In genomic region chr3:52078781-52079560, GRCh38 we compare ENCODE assay signal across 19 cellular contexts. TPM values are rescaled to one million over a fixed set of nuclear protein-coding genes. Genes with fewer than 3 reads are reported as not detected.
DNase-seq lines count a peak whose midpoint lies in the region; ATAC-seq and TF ChIP-seq lines count a peak whose summit lies in the region.
"Had no signal": no experiment of that assay in that cellular context is flagged by ENCODE, and none has a peak within 500 bp of the region (broad histone marks: within the 10 kb centered on the region; RNA-seq: fewer than 3 reads in every experiment).

No MANE protein-coding gene starts in this region.

- no peak overlapping the region for H3K4me3 ChIP-seq in CD4-positive, CD25-positive, alpha-beta regulatory T cell (ENCODE audit: low read depth, low read length)
- H3K4me3 ChIP-seq in IMR-90 (ENCODE audit: insufficient read depth, low read depth, low read length) (no peak overlapping the region), hepatocyte (no peak overlapping the region), osteoblast (ENCODE audit: insufficient read depth, low read length) (no peak overlapping the region)
- H3K4me3 ChIP-seq: Peyer's patch had no signal

- H2BK120ac ChIP-seq in IMR-90 (ENCODE audit: low read depth, low read length), result no peak overlapping the region

- H4K20me1 ChIP-seq in IMR-90 (ENCODE audit: insufficient read depth, low read length) (no peaks in the 10 kb centered on the region), hepatocyte (ENCODE audit: insufficient read depth, poor library complexity, severe bottlenecking) (no peaks in the 10 kb centered on the region), osteoblast (ENCODE audit: insufficient read depth, low read length) (no peaks in the 10 kb centered on the region)

- BruUV-seq in IMR-90 (replicated peaks; lab: Mats Ljungman, UMichigan), result no TSS peak

- no peak overlapping the region for H4K8ac ChIP-seq in IMR-90 (ENCODE audit: low read depth in 2 of 2, low read length in 2 of 2)

- CTCF ChIA-PET in IMR-90 (lab: Yijun Ruan, JAX), result interaction anchor here (0.7 kb wide), 1 partner anchor 1738 kb away, joined by 3 read pairs; no protein-coding TSS in a partner anchor

- no peaks in the 10 kb centered on the region for H3K9me3 ChIP-seq in CD4-positive, CD25-positive, alpha-beta regulatory T cell (ENCODE audit: control insufficient read depth in 2 of 2, low read length in 2 of 2)
- no peaks in the 10 kb centered on the region for H3K9me3 ChIP-seq in IMR-90 (ENCODE audit: control insufficient read depth, insufficient read depth, low read length)
- H3K9me3 ChIP-seq in hepatocyte (ENCODE audit: low read depth), result no peaks in the 10 kb centered on the region
- no peaks in the 10 kb centered on the region for H3K9me3 ChIP-seq in osteoblast (ENCODE audit: low read depth, low read length)
- H3K9me3 ChIP-seq: Peyer's patch had no signal

- H3K27me3 ChIP-seq in CD4-positive, CD25-positive, alpha-beta regulatory T cell (ENCODE audit: control insufficient read depth, insufficient read depth, low read length), result no peaks in the 10 kb centered on the region
- H3K27me3 ChIP-seq in IMR-90 (ENCODE audit: control insufficient read depth, insufficient read depth, low read length) (no peaks in the 10 kb centered on the region), hepatocyte (no peaks in the 10 kb centered on the region), osteoblast (ENCODE audit: insufficient read depth, low read length) (no peaks in the 10 kb centered on the region)
- H3K27me3 ChIP-seq: Peyer's patch had no signal

- no peaks in the 10 kb centered on the region for H3K36me3 ChIP-seq in CD4-positive, CD25-positive, alpha-beta regulatory T cell (ENCODE audit: control insufficient read depth, insufficient read depth, low read length)
- H3K36me3 ChIP-seq in IMR-90 (ENCODE audit: control insufficient read depth, insufficient read depth, low read length) (peaks cover 3% of the 10 kb centered on the region; the same call in 1 of the 2 replicates), hepatocyte (replicated peaks; ENCODE audit: insufficient read depth, low read depth) (no peaks in the 10 kb centered on the region), osteoblast (ENCODE audit: insufficient read depth, low read length) (no peaks in the 10 kb centered on the region)
- H3K36me3 ChIP-seq: Peyer's patch had no signal

- H2BK15ac ChIP-seq in IMR-90 (ENCODE audit: low read depth, low read length), result no peak overlapping the region

- peak overlapping the region in 2 of 3 donors; percentile 11 to 34 for H3K27ac Mint-ChIP-seq in CD4-positive, CD25-positive, alpha-beta regulatory T cell
- H3K27ac Mint-ChIP-seq in stimulated activated naive CD8-positive, alpha-beta T cell treated with anti-CD3 and anti-CD28 coated beads, Interleukin-15, amount 100 ng/mL, for 72 hours, result peak overlapping the region in 1 of 2 donors; percentile 83
- H3K27ac Mint-ChIP-seq in activated naive CD4-positive, alpha-beta T cell treated with anti-CD3 and anti-CD28 coated beads, Interleukin-2, amount 50 U/mL, for 72 hours, result no peak overlapping the region

- H3K4me1 Mint-ChIP-seq in CD4-positive, CD25-positive, alpha-beta regulatory T cell, result no peaks in the 10 kb centered on the region
- no peaks in the 10 kb centered on the region for H3K4me1 Mint-ChIP-seq in stimulated activated naive CD8-positive, alpha-beta T cell treated with anti-CD3 and anti-CD28 coated beads, Interleukin-15, amount 100 ng/mL, for 72 hours
- H3K4me1 Mint-ChIP-seq: CD4-positive, alpha-beta memory T cell had no signal

- no peak for DNase-seq in CD4-positive, CD25-positive, alpha-beta regulatory T cell
- DNase-seq in IMR-90 (no peak), hepatocyte (ENCODE audit: low spot score) (no peak), osteoblast (ENCODE audit: insufficient read length, low spot score, missing footprints) (peak; percentile 38), superior temporal gyrus (ENCODE audit: extremely low spot score) (no peak)
- DNase-seq in stimulated activated naive CD8-positive, alpha-beta T cell treated with anti-CD3 and anti-CD28 coated beads, Interleukin-15, amount 100 ng/mL, for 72 hours, result no peak
- no peak for DNase-seq in activated naive CD4-positive, alpha-beta T cell treated with anti-CD3 and anti-CD28 coated beads, Interleukin-2, amount 50 U/mL, for 72 hours (ENCODE audit: low spot score in 2 of 2)
- DNase-seq: CD4-positive, alpha-beta memory T cell; DND-41; GOT3; Karpas-422; MV-4-11; NCI-H1105 treated with DMSO at 0.1 percent for 48 hours; NCI-H2029 treated with DMSO at 0.1 percent for 48 hours; NCI-H2171; NCI-H524 treated with DMSO at 0.1 percent for 48 hours; NCI-H82; Peyer's patch had no signal

- no peak overlapping the region for H3K4me3 Mint-ChIP-seq in CD4-positive, CD25-positive, alpha-beta regulatory T cell
- H3K4me3 Mint-ChIP-seq in stimulated activated naive CD8-positive, alpha-beta T cell treated with anti-CD3 and anti-CD28 coated beads, Interleukin-15, amount 100 ng/mL, for 72 hours, result no peak overlapping the region
- H3K4me3 Mint-ChIP-seq: CD4-positive, alpha-beta memory T cell had no signal

- H3K4me2 ChIP-seq in IMR-90 (ENCODE audit: low read depth, low read length), result no peak overlapping the region
- H3K4me2 ChIP-seq in hepatocyte, result no peak overlapping the region
- H3K4me2 ChIP-seq in osteoblast (ENCODE audit: insufficient read depth, low read length), result no peak overlapping the region

- TF ChIP-seq CTCF in IMR-90 (conservative IDR thresholded peaks at IDR 0.05; ENCODE audit: low read depth, low read length) (no peak), hepatocyte (IDR thresholded peaks at IDR 0.05; ENCODE audit: poor library complexity) (no peak), osteoblast (IDR thresholded peaks at IDR 0.05; ENCODE audit: extremely low read depth, low read depth, low read length) (no peak)

- H3K56ac ChIP-seq in IMR-90 (ENCODE audit: extremely low read depth, insufficient read depth, low read length), result no peak overlapping the region

- TF ChIP-seq POLR2A in IMR-90 (IDR thresholded peaks at IDR 0.05; ENCODE audit: low read depth, low read length), result no peak

- no peak overlapping the region for H4K5ac ChIP-seq in IMR-90 (ENCODE audit: low read depth, low read length)

- no peak overlapping the region for H2BK5ac ChIP-seq in IMR-90 (ENCODE audit: low read depth, low read length, poor library complexity, severe bottlenecking)

- no peaks in the 10 kb centered on the region for H3K79me1 ChIP-seq in IMR-90 (ENCODE audit: low read depth in 1 of 2, low read length in 2 of 2)

- no peak overlapping the region for H3K23ac ChIP-seq in IMR-90 (ENCODE audit: low read depth, low read length)

- ATAC-seq in CD4-positive, CD25-positive, alpha-beta regulatory T cell (ENCODE audit: low read depth in 2 of 2), result no peak
- no peak for ATAC-seq in IMR-90 (ENCODE audit: low read depth)
- ATAC-seq in stimulated activated naive CD8-positive, alpha-beta T cell treated with anti-CD3 and anti-CD28 coated beads, Interleukin-15, amount 100 ng/mL, for 72 hours, result no peak
- ATAC-seq in activated naive CD4-positive, alpha-beta T cell treated with anti-CD3 and anti-CD28 coated beads, Interleukin-2, amount 50 U/mL, for 72 hours, result no peak
- ATAC-seq: HCT116 had no signal

- H4K91ac ChIP-seq in IMR-90 (ENCODE audit: insufficient read depth, low read depth, low read length), result no peak overlapping the region

- no peaks in the 10 kb centered on the region for H3K9me3 Mint-ChIP-seq in CD4-positive, CD25-positive, alpha-beta regulatory T cell
- no peaks in the 10 kb centered on the region for H3K9me3 Mint-ChIP-seq in stimulated activated naive CD8-positive, alpha-beta T cell treated with anti-CD3 and anti-CD28 coated beads, Interleukin-15, amount 100 ng/mL, for 72 hours
- H3K9me3 Mint-ChIP-seq in activated naive CD4-positive, alpha-beta T cell treated with anti-CD3 and anti-CD28 coated beads, Interleukin-2, amount 50 U/mL, for 72 hours, result no peaks in the 10 kb centered on the region
- H3K9me3 Mint-ChIP-seq: CD4-positive, alpha-beta memory T cell had no signal

- H2AK9ac ChIP-seq in IMR-90 (replicated peaks; ENCODE audit: low read depth, low read length, poor library complexity), result peak overlapping the region; percentile 37

- WGBS in IMR-90 (ENCODE audit: extremely low coverage in 2 of 2, insufficient read length in 1 of 2), 2 experiments, result 100% methylated on average over 2 of the region's 19 CpGs; no CpG with 5 or more reads in 1 of the 2 experiments
- 95% methylated on average over 19 of the region's 19 CpGs for WGBS in hepatocyte (ENCODE audit: low lambda C conversion rate, missing lambda C conversion rate)

- H3K18ac ChIP-seq in IMR-90 (ENCODE audit: low read depth, low read length), result no peak overlapping the region

- H3K27ac ChIP-seq in CD4-positive, CD25-positive, alpha-beta regulatory T cell (ENCODE audit: insufficient read depth, low read length, poor library complexity, severe bottlenecking), result no peak overlapping the region
- H3K27ac ChIP-seq in IMR-90 (ENCODE audit: insufficient read depth, low read length) (no peak overlapping the region), hepatocyte (peak overlapping the region; percentile 93), osteoblast (ENCODE audit: low read depth, low read length) (no peak overlapping the region)
- H3K27ac ChIP-seq: Peyer's patch had no signal

- no peak overlapping the region for H3K4ac ChIP-seq in IMR-90 (ENCODE audit: low read depth, low read length)

- intact Hi-C loops in IMR-90 (cut with micrococcal nuclease), result no loop called here

- in situ Hi-C loops in IMR-90 (cut with MboI; ENCODE audit: low sequenced_read_pairs), result no loop called here

- no peak overlapping the region for H3K9ac ChIP-seq in IMR-90 (ENCODE audit: low read depth, low read length)

- no peak overlapping the region for H2BK20ac ChIP-seq in IMR-90 (ENCODE audit: low read depth, low read length)

- H3K9me1 ChIP-seq in IMR-90 (ENCODE audit: insufficient read depth, low read length), result peaks cover 3% of the 10 kb centered on the region; the same call in 1 of the 2 replicates

- dilution Hi-C loops in IMR-90 (cut with HindIII; ENCODE audit: low sequenced_read_pairs, unreplicated experiment), result no loop called here

- H3K79me2 ChIP-seq in hepatocyte, result no peaks in the 10 kb centered on the region
- H3K79me2 ChIP-seq in osteoblast (ENCODE audit: insufficient read depth, low read length), result no peaks in the 10 kb centered on the region

- POLR2A ChIA-PET in IMR-90 (lab: Charles Lee; ENCODE audit: unreplicated experiment), result no interaction called here

- no peaks in the 10 kb centered on the region for H3K4me1 ChIP-seq in CD4-positive, CD25-positive, alpha-beta regulatory T cell (ENCODE audit: control insufficient read depth, insufficient read depth, low read length, poor library complexity, severe bottlenecking)
- H3K4me1 ChIP-seq in IMR-90 (ENCODE audit: control insufficient read depth, insufficient read depth, low read length), result peaks cover 3% of the 10 kb centered on the region; the same call in 1 of the 2 replicates
- peaks cover 34% of the 10 kb centered on the region for H3K4me1 ChIP-seq in hepatocyte (ENCODE audit: insufficient read depth)
- no peaks in the 10 kb centered on the region for H3K4me1 ChIP-seq in osteoblast (ENCODE audit: insufficient read depth, low read length)
- H3K4me1 ChIP-seq: Peyer's patch had no signal

- no peak overlapping the region for H3K14ac ChIP-seq in IMR-90 (replicated peaks; ENCODE audit: low read depth, low read length)

- H2AK5ac ChIP-seq in IMR-90 (ENCODE audit: low read depth, low read length), result no peak overlapping the region

- no peak for TF ChIP-seq RAD21 in IMR-90 (IDR thresholded peaks at IDR 0.05; ENCODE audit: low read length)

- peak overlapping the region; percentile 48 for H2AFZ ChIP-seq in IMR-90 (replicated peaks; ENCODE audit: low read length, poor library complexity)
- H2AFZ ChIP-seq in hepatocyte, result no peak overlapping the region
- H2AFZ ChIP-seq in osteoblast (ENCODE audit: low read length), result no peak overlapping the region

- H3K36me3 Mint-ChIP-seq in CD4-positive, CD25-positive, alpha-beta regulatory T cell, result no peaks in the 10 kb centered on the region
- no peaks in the 10 kb centered on the region for H3K36me3 Mint-ChIP-seq in activated naive CD4-positive, alpha-beta T cell treated with anti-CD3 and anti-CD28 coated beads, Interleukin-2, amount 50 U/mL, for 72 hours
- H3K36me3 Mint-ChIP-seq: CD4-positive, alpha-beta memory T cell had no signal

- H3K9me2 ChIP-seq in hepatocyte (replicated peaks; ENCODE audit: insufficient read depth), result no peaks in the 10 kb centered on the region

- no peaks in the 10 kb centered on the region for H3K27me3 Mint-ChIP-seq in CD4-positive, CD25-positive, alpha-beta regulatory T cell
- no peaks in the 10 kb centered on the region for H3K27me3 Mint-ChIP-seq in stimulated activated naive CD8-positive, alpha-beta T cell treated with anti-CD3 and anti-CD28 coated beads, Interleukin-15, amount 100 ng/mL, for 72 hours
- H3K27me3 Mint-ChIP-seq: CD4-positive, alpha-beta memory T cell had no signal

RNA-seq across cellular contexts. Expression of gene DUSP7, which starts 22.6 kb away (rescaled TPM):
- 12.7 TPM for total RNA-seq in CD4-positive, CD25-positive, alpha-beta regulatory T cell
- 1 to 10 TPM; 3.0 to 3.7 (median 3.5) TPM for polyA plus RNA-seq in CD4-positive, CD25-positive, alpha-beta regulatory T cell
- total RNA-seq in IMR-90 (2012; rRNA removed), result 9.3 and 9.7 TPM in 2 replicates
- 24.0 and 27.8 TPM in 2 replicates for polyA plus RNA-seq in IMR-90 (2012; rRNA removed)
- 10.9 and 26.7 TPM in 2 replicates for polyA plus RNA-seq in IMR-90 (2012; cell fraction: cytosol; rRNA removed)
- 8.9 and 16.8 TPM in 2 replicates for polyA plus RNA-seq in IMR-90 (2012; cell fraction: nucleus; rRNA removed; ENCODE audit: low replicate concordance)
- total RNA-seq in hepatocyte, result 13.1 and 13.8 TPM in 2 replicates
- 5.9 and 6.4 TPM in 2 replicates for polyA plus RNA-seq in hepatocyte
- total RNA-seq in osteoblast, result 12.7 and 13.8 TPM in 2 replicates
- 10 to 100 TPM; 10.8 to 17.5 TPM for total RNA-seq in activated naive CD4-positive, alpha-beta T cell treated with anti-CD3 and anti-CD28 coated beads, Interleukin-2, amount 50 U/mL, for 72 hours

Comparison
In these comparisons a context has a peak if more than half of its experiments do, and no peak if none do; other contexts are left out.
1. H3K27ac Mint-ChIP-seq: peak in CD4-positive, CD25-positive, alpha-beta regulatory T cell (2 of 3); none in activated naive CD4-positive, alpha-beta T cell treated with anti-CD3 and anti-CD28 coated beads, Interleukin-2, amount 50 U/mL, for 72 hours (0 of 2).